Comparison of ENCODE assay signal across 12 cellular contexts in genomic region chr16:88809068-88809675, GRCh38. TPM values are rescaled to one million over a fixed set of nuclear protein-coding genes. Genes with fewer than 3 reads are reported as not detected.
DNase-seq lines count a peak whose midpoint lies in the region; ATAC-seq and TF ChIP-seq lines count a peak whose summit lies in the region.
"Had no signal": no experiment of that assay in that cellular context is flagged by ENCODE, and none has a peak within 500 bp of the region (broad histone marks: within the 10 kb centered on the region; RNA-seq: fewer than 3 reads in every experiment).

No MANE protein-coding gene starts in this region.

- CTCF ChIA-PET in CD4-positive, alpha-beta T cell (lab: Charles Lee), result interaction anchor here (3.6 kb wide), 1 partner anchor 72 kb away, joined by 16 read pairs; no protein-coding TSS in a partner anchor
- CTCF ChIA-PET in Panc1 (lab: Charles Lee), result interaction anchor here (0.7 to 1.8 kb wide), 2 partner anchors 72 to 263 kb away, joined by 3 to 7 read pairs; no protein-coding TSS in a partner anchor

- H3K4me3 ChIP-seq in Panc1 (ENCODE audit: low read depth in 2 of 2, low read length in 2 of 2), result no peak overlapping the region
- H3K4me3 ChIP-seq in suprapubic skin, result no peak overlapping the region
- H3K4me3 ChIP-seq in aorta (ENCODE audit: low read length in 2 of 2), result no peak overlapping the region

- peaks cover 8% of the 10 kb centered on the region for H3K4me1 Mint-ChIP-seq in CD4-positive, alpha-beta T cell (ENCODE audit: low read depth)

- intact Hi-C loops in CD4-positive, alpha-beta T cell (cut with DNase I, micrococcal nuclease), result no loop called here
- intact Hi-C loops in Panc1 (cut with micrococcal nuclease; ENCODE audit: unreplicated experiment), result no loop called here
- intact Hi-C loops in left cardiac atrium (cut with DNase I), result no loop called here
- intact Hi-C loops in aorta (cut with DNase I), result no loop called here

- H3K9me3 ChIP-seq in CD4-positive, alpha-beta T cell (ENCODE audit: control insufficient read depth, low read length), result no peaks in the 10 kb centered on the region
- H3K9me3 ChIP-seq in Panc1 (ENCODE audit: control insufficient read depth, insufficient read depth, low read depth, low read length) (no peaks in the 10 kb centered on the region), suprapubic skin (no peaks in the 10 kb centered on the region), aorta (ENCODE audit: control insufficient read depth, low read length) (no peaks in the 10 kb centered on the region)
- H3K9me3 ChIP-seq: heart left ventricle had no signal

- H3K27ac Mint-ChIP-seq in CD4-positive, alpha-beta T cell, result peak overlapping the region; percentile 20

- no peak for DNase-seq in CD4-positive, alpha-beta T cell
- DNase-seq in G401 (ENCODE audit: low spot score), result peak; percentile 45
- DNase-seq in Panc1 (ENCODE audit: low read depth, low spot score), result no peak
- peak; percentile 34 for DNase-seq in cerebellar cortex (ENCODE audit: low spot score)
- no peak for DNase-seq in left cardiac atrium
- DNase-seq in suprapubic skin (ENCODE audit: low spot score in 2 of 2), result no peak
- no peak for DNase-seq in aorta
- DNase-seq: dermis blood vessel endothelial cell, MV-4-11 had no signal

- peaks cover 7% of the 10 kb centered on the region; the same call in 1 of the 2 replicates for H3K36me3 ChIP-seq in Panc1 (ENCODE audit: control insufficient read depth, insufficient read depth, low read length)
- peaks cover 18% of the 10 kb centered on the region for H3K36me3 ChIP-seq in suprapubic skin
- no peaks in the 10 kb centered on the region for H3K36me3 ChIP-seq in aorta (ENCODE audit: control insufficient read depth in 1 of 2, insufficient read depth in 2 of 2, low read length in 1 of 2)

- no peak for ATAC-seq in CD4-positive, alpha-beta T cell (ENCODE audit: poor library complexity)
- no peak for ATAC-seq in Panc1
- ATAC-seq in left cardiac atrium, result no peak
- ATAC-seq in aorta (ENCODE audit: low FRiP score), result no peak
- no peak for ATAC-seq in GM19395 (IDR thresholded peaks at IDR 0.05; ENCODE audit: unreplicated experiment)
- ATAC-seq: heart left ventricle, sciatic nerve had no signal

- peak overlapping the region; percentile 65 for H3K4me3 Mint-ChIP-seq in CD4-positive, alpha-beta T cell

- H3K4me1 ChIP-seq in Panc1 (ENCODE audit: control insufficient read depth, insufficient read depth, low read length) (peaks cover 21% of the 10 kb centered on the region), suprapubic skin (peaks cover 56% of the 10 kb centered on the region), aorta (ENCODE audit: control insufficient read depth in 1 of 2, insufficient read depth in 2 of 2, low read length in 2 of 2) (no peaks in the 10 kb centered on the region)

- H3K27me3 ChIP-seq in CD4-positive, alpha-beta T cell (ENCODE audit: control insufficient read depth, insufficient read depth, low read length), result no peaks in the 10 kb centered on the region
- H3K27me3 ChIP-seq in Panc1 (ENCODE audit: control insufficient read depth, insufficient read depth, low read length) (no peaks in the 10 kb centered on the region), suprapubic skin (no peaks in the 10 kb centered on the region), aorta (ENCODE audit: control insufficient read depth in 1 of 2, insufficient read depth in 2 of 2, low read length in 1 of 2) (no peaks in the 10 kb centered on the region)
- H3K27me3 ChIP-seq: heart left ventricle had no signal

- no peak for TF ChIP-seq POLR2A in suprapubic skin (IDR thresholded peaks at IDR 0.05)

- POLR2A ChIA-PET in CD4-positive, alpha-beta T cell (lab: Charles Lee), result interaction anchor here (4.0 to 5.5 kb wide), 3 partner anchors 13 to 48 kb away, joined by 22 to 67 read pairs (median 39); partner anchors contain the start of genes GALNS, PIEZO1 and TRAPPC2L
- POLR2A ChIA-PET in Panc1 (lab: Charles Lee), result no interaction called here

- TF ChIP-seq CTCF in CD4-positive, alpha-beta T cell (IDR thresholded peaks at IDR 0.05), result no peak
- TF ChIP-seq CTCF in Panc1 (IDR thresholded peaks at IDR 0.05), result no peak
- no peak for TF ChIP-seq CTCF in suprapubic skin (IDR thresholded peaks at IDR 0.05)

- 76% methylated on average over 5 of the region's 10 CpGs for WGBS in suprapubic skin
- 86 to 89% methylated on average over 10 of the region's 10 CpGs for WGBS in aorta, 2 donors

- in situ Hi-C loops in G401 (cut with HindIII; ENCODE audit: low sequenced_read_pairs) (no loop called here), Panc1 (cut with HindIII; ENCODE audit: low pct_unique_long_range_greater_than_20kb, low sequenced_read_pairs) (no loop called here)

- BruUV-seq in Panc1 (replicated peaks; lab: Mats Ljungman, UMichigan), result no TSS peak

- no peaks in the 10 kb centered on the region for H3K9me3 Mint-ChIP-seq in CD4-positive, alpha-beta T cell

- H3K36me3 Mint-ChIP-seq in CD4-positive, alpha-beta T cell (ENCODE audit: low read depth), result peaks cover 8% of the 10 kb centered on the region

- H3K27me3 Mint-ChIP-seq in CD4-positive, alpha-beta T cell, result no peaks in the 10 kb centered on the region

- TF ChIP-seq EP300 in suprapubic skin (IDR thresholded peaks at IDR 0.05), result no peak

- no peak overlapping the region for H3K27ac ChIP-seq in CD4-positive, alpha-beta T cell (ENCODE audit: low read depth, low read length)
- H3K27ac ChIP-seq in Panc1 (ENCODE audit: low read length) (peak overlapping the region; percentile 54; the same call in 1 of the 2 replicates), suprapubic skin (no peak overlapping the region), aorta (ENCODE audit: low read depth in 1 of 2, low read length in 2 of 2) (no peak overlapping the region)

RNA-seq across cellular contexts. Expression of gene APRT, which starts 2.6 kb away (rescaled TPM):
- 100 to 1,000 TPM; 153 to 154 TPM for total RNA-seq in CD4-positive, alpha-beta T cell
- total RNA-seq in G401 (2014; rRNA removed; shearing (Covaris generic)), result 266 and 349 TPM in 2 replicates
- total RNA-seq in Panc1 (2021; ENCODE audit: unreplicated experiment) (231 TPM), left cardiac atrium (10 to 100 TPM; 63.8 to 64.2 TPM), suprapubic skin (100 to 1,000 TPM; 122 to 382 (median 250) TPM), aorta (10 to 100 TPM; 60.2 to 61.3 TPM)
- 326 TPM for polyA plus RNA-seq in Panc1 (2012; ENCODE audit: insufficient read length)
- 100 to 1,000 TPM in 1 of 2 donors, 10 to 100 TPM in 1; 88.6 to 116 TPM for polyA plus RNA-seq in aorta

RNA-seq across cellular contexts. Expression of gene CDT1, which starts 5.6 kb away (rescaled TPM):
- 1 to 10 TPM in 1 of 2 experiments, under 1 TPM in 1; 0.47 to 1.0 TPM for total RNA-seq in CD4-positive, alpha-beta T cell
- total RNA-seq in G401 (2014; rRNA removed; shearing (Covaris generic)), result 32.8 and 36.6 TPM in 2 replicates
- total RNA-seq in Panc1 (2021; ENCODE audit: unreplicated experiment) (39.9 TPM), left cardiac atrium (1 to 10 TPM; 1.0 to 2.3 TPM), suprapubic skin (10 to 100 TPM in 2 of 4 donors, 1 to 10 TPM in 2; 4.7 to 25.7 (median 10.7) TPM), aorta (1 to 10 TPM in 1 of 2 donors, under 1 TPM in 1; 0.88 to 1.5 TPM)
- 25.1 TPM for polyA plus RNA-seq in Panc1 (2012; ENCODE audit: insufficient read length)
- polyA plus RNA-seq in aorta, result 1 to 10 TPM in 1 of 2 donors, under 1 TPM in 1; 0.05 to 1.0 TPM

RNA-seq across cellular contexts. Expression of gene PIEZO1, which starts 24.2 kb away (rescaled TPM):
- total RNA-seq in CD4-positive, alpha-beta T cell, result 100 to 1,000 TPM; 142 to 146 TPM
- total RNA-seq in G401 (2014; rRNA removed; shearing (Covaris generic)), result 69.8 and 75.6 TPM in 2 replicates
- total RNA-seq in Panc1 (2021; ENCODE audit: unreplicated experiment) (175 TPM), left cardiac atrium (10 to 100 TPM; 50.6 to 63.6 TPM), suprapubic skin (100 to 1,000 TPM; 185 to 269 (median 224) TPM), aorta (100 to 1,000 TPM; 101 to 120 TPM)
- 228 TPM for polyA plus RNA-seq in Panc1 (2012; ENCODE audit: insufficient read length)
- 100 to 1,000 TPM in 1 of 2 donors, 10 to 100 TPM in 1; 35.9 to 205 TPM for polyA plus RNA-seq in aorta

RNA-seq across cellular contexts. Expression of gene GALNS, which starts 47.6 kb away (rescaled TPM):
- total RNA-seq in CD4-positive, alpha-beta T cell, result 10 to 100 TPM; 18.4 to 19.7 TPM
- 12.3 and 13.3 TPM in 2 replicates for total RNA-seq in G401 (2014; rRNA removed; shearing (Covaris generic))
- total RNA-seq in Panc1 (2021; ENCODE audit: unreplicated experiment) (81.6 TPM), left cardiac atrium (10 to 100 TPM; 17.1 to 19.0 TPM), suprapubic skin (100 to 1,000 TPM in 1 of 4 donors, 10 to 100 TPM in 3; 31.1 to 134 (median 43.3) TPM), aorta (10 to 100 TPM; 29.5 to 44.1 TPM)
- polyA plus RNA-seq in Panc1 (2012; ENCODE audit: insufficient read length), result 106 TPM
- polyA plus RNA-seq in aorta, result 10 to 100 TPM in 1 of 2 donors, 1 to 10 TPM in 1; 9.3 to 28.2 TPM

RNA-seq across cellular contexts. Expression of gene TRAPPC2L, which starts 47.8 kb away (rescaled TPM):
- total RNA-seq in CD4-positive, alpha-beta T cell, result 10 to 100 TPM; 48.0 to 48.2 TPM
- total RNA-seq in G401 (2014; rRNA removed; shearing (Covaris generic)), result 86.0 and 86.1 TPM in 2 replicates
- 73.8 TPM for total RNA-seq in Panc1 (2021; ENCODE audit: unreplicated experiment)
- polyA plus RNA-seq in Panc1 (2012; ENCODE audit: insufficient read length), result 129 TPM
- total RNA-seq in left cardiac atrium, result 10 to 100 TPM; 46.0 to 54.3 TPM
- 10 to 100 TPM; 31.9 to 49.2 (median 36.3) TPM for total RNA-seq in suprapubic skin
- total RNA-seq in aorta, result 10 to 100 TPM; 27.8 to 31.2 TPM
- 10 to 100 TPM; 53.9 to 54.1 TPM for polyA plus RNA-seq in aorta

Comparison
In these comparisons a context has a peak if more than half of its experiments do, and no peak if none do; other contexts are left out.
1. DNase-seq: peak in G401 (single experiment) and cerebellar cortex (single experiment); none in CD4-positive, alpha-beta T cell (0 of 10), Panc1 (single experiment), left cardiac atrium (single experiment), suprapubic skin (0 of 2) and aorta (0 of 2).